Comparison of ENCODE assay signal across 1 cellular context in genomic region chr22:29267462-29267857, GRCh38.
TF ChIP-seq lines count a peak whose summit lies in the region.

No MANE protein-coding gene starts in this region.

TF ChIP-seq in HepG2, 621 proteins besides CTCF, POLR2A, EP300 and RAD21:
- TF ChIP-seq ZNF414 (CRISPR knock-in tag; IDR thresholded peaks at IDR 0.05) (0 out of 2 replicates have a peak, but pooled peaks have one; percentile 19), NR2F2 (IDR thresholded peaks at IDR 0.05; ENCODE audit: borderline replicate concordance, low read depth) (0 out of 2 replicates have a peak, but pooled peaks have one; percentile 7), ZNF776 (CRISPR knock-in tag; IDR thresholded peaks at IDR 0.05) (peak; percentile 13; the same call in 1 of the 2 replicates), ZNF329 (CRISPR knock-in tag; IDR thresholded peaks at IDR 0.05; ENCODE audit: low read depth) (no peak), MTERF4 (CRISPR knock-in tag; IDR thresholded peaks at IDR 0.05) (peak; percentile 29; the same call in 1 of the 2 replicates), DBP (CRISPR knock-in tag; IDR thresholded peaks at IDR 0.05; ENCODE audit: not compliant biosample characterization) (peak; percentile 10), CAMTA2 (CRISPR knock-in tag; IDR thresholded peaks at IDR 0.05; ENCODE audit: borderline replicate concordance) (0 out of 2 replicates have a peak, but pooled peaks have one; percentile 14), JARID2 (CRISPR knock-in tag; IDR thresholded peaks at IDR 0.05; ENCODE audit: insufficient replicate concordance) (peak; percentile 22), ZNF160 (CRISPR knock-in tag; IDR thresholded peaks at IDR 0.05) (0 out of 2 replicates have a peak, but pooled peaks have one; percentile 43), FOXO4 (CRISPR knock-in tag; conservative IDR thresholded peaks at IDR 0.05) (0 out of 2 replicates have a peak, but pooled peaks have one; percentile 55), POGZ (CRISPR knock-in tag; IDR thresholded peaks at IDR 0.05) (no peak), ZNF235 (CRISPR knock-in tag; IDR thresholded peaks at IDR 0.05; ENCODE audit: borderline replicate concordance) (peak; percentile 64; the same call in 1 of the 2 replicates), PRDM15 (CRISPR knock-in tag; IDR thresholded peaks at IDR 0.05) (peak; percentile 97), MXD1 (CRISPR knock-in tag; IDR thresholded peaks at IDR 0.05) (peak; percentile 66; the same call in 1 of the 2 replicates), ZNF598 (CRISPR knock-in tag; IDR thresholded peaks at IDR 0.05; ENCODE audit: borderline replicate concordance) (peak; percentile 15; the same call in 1 of the 2 replicates), RBM39 (IDR thresholded peaks at IDR 0.05; ENCODE audit: low read depth, low read length, poor library complexity, severe bottlenecking) (no peak), ZNF703 (CRISPR knock-in tag; IDR thresholded peaks at IDR 0.05; ENCODE audit: borderline replicate concordance) (0 out of 2 replicates have a peak, but pooled peaks have one; percentile 52), RXRA (CRISPR knock-in tag; IDR thresholded peaks at IDR 0.05) (no peak), BCL3 (CRISPR knock-in tag; IDR thresholded peaks at IDR 0.05) (peak; percentile 7; the same call in 1 of the 2 replicates), TBX2 (CRISPR knock-in tag; IDR thresholded peaks at IDR 0.05; ENCODE audit: borderline replicate concordance) (peak; percentile 7; the same call in 1 of the 2 replicates), HMG20A (CRISPR knock-in tag; IDR thresholded peaks at IDR 0.05; ENCODE audit: borderline replicate concordance) (0 out of 2 replicates have a peak, but pooled peaks have one; percentile 10), SNAI1 (CRISPR knock-in tag; IDR thresholded peaks at IDR 0.05; ENCODE audit: borderline replicate concordance) (peak; percentile 21; the same call in 1 of the 2 replicates), ZNF563 (CRISPR knock-in tag; IDR thresholded peaks at IDR 0.05) (0 out of 2 replicates have a peak, but pooled peaks have one; percentile 5), ZNF646 (CRISPR knock-in tag; IDR thresholded peaks at IDR 0.05) (peak; percentile 61; the same call in 1 of the 2 replicates), NAIF1 (CRISPR knock-in tag; IDR thresholded peaks at IDR 0.05; ENCODE audit: borderline replicate concordance) (0 out of 2 replicates have a peak, but pooled peaks have one; percentile 17), KAT8 (CRISPR knock-in tag; IDR thresholded peaks at IDR 0.05) (no peak), ZNF747 (CRISPR knock-in tag; IDR thresholded peaks at IDR 0.05; ENCODE audit: borderline replicate concordance) (0 out of 2 replicates have a peak, but pooled peaks have one; percentile 8), NKX3-1 (CRISPR knock-in tag; IDR thresholded peaks at IDR 0.05) (0 out of 2 replicates have a peak, but pooled peaks have one; percentile 24), ZBTB25 (CRISPR knock-in tag; IDR thresholded peaks at IDR 0.05) (0 out of 2 replicates have a peak, but pooled peaks have one; percentile 6), KDM5A (IDR thresholded peaks at IDR 0.05; ENCODE audit: borderline replicate concordance, low read length) (0 out of 2 replicates have a peak, but pooled peaks have one; percentile 4), CC2D1A (CRISPR knock-in tag; IDR thresholded peaks at IDR 0.05) (peak; percentile 53), ZNF576 (CRISPR knock-in tag; IDR thresholded peaks at IDR 0.05) (0 out of 2 replicates have a peak, but pooled peaks have one; percentile 26), LCORL (IDR thresholded peaks at IDR 0.05) (no peak), LCORL (CRISPR knock-in tag; IDR thresholded peaks at IDR 0.05) (peak; percentile 80), NFATC3 (CRISPR knock-in tag; IDR thresholded peaks at IDR 0.05) (no peak), CSRNP2 (CRISPR knock-in tag; conservative IDR thresholded peaks at IDR 0.05; ENCODE audit: low read depth) (no peak)
